2 cellular contexts compared by ENCODE assay signal in the genomic region with DNA sequence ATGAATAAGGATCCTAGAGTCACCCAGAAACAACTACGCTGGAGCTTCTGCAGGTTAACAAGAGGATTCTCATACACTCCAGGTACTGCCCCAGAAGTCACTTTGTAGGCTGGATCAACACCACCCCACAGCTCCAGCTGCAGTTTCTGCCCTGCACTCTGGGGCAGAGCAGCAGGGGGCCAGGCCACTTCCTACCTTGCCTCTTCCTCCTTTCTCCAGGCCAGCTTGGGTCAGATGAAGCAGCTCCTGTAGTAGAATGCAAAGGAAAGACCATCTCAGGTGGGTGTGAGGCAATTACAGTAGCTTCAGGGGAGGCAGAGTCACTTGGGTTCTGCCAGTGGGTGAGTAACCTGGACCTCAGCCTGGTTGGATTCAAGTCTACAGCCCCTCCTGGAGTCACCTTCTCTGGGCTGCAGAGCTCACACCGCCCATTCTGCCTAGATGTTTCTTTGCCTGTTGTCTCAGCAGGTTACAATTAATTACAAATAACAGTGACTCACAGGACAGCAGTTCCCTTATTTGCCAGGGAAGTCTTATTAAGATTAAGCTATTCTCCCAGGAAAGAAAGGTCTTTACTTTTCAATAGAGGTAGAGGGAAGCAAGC.
A peak's percentile ranks its signal among the peaks of the same experiment; 100 is the strongest.
TF ChIP-seq lines count a peak whose summit lies in the region.

No MANE protein-coding gene starts in this region.

TF ChIP-seq in GM12891, 5 proteins besides CTCF, POLR2A, EP300 and RAD21:
- TF ChIP-seq SPI1 (IDR thresholded peaks at IDR 0.05; ENCODE audit: low read depth, low read length) (peak; percentile 33; the same call in 1 of the 2 replicates), POU2F2 (IDR thresholded peaks at IDR 0.05; ENCODE audit: low read depth, low read length) (no peak)

TF ChIP-seq in H1, 55 proteins besides CTCF, POLR2A, EP300 and RAD21:
- TF ChIP-seq SIN3A (conservative IDR thresholded peaks at IDR 0.05 in 1 of 2, IDR thresholded peaks at IDR 0.05 in 1 of 2; ENCODE audit: low read depth in 1 of 2, low read length in 2 of 2) (no peak), JUN (IDR thresholded peaks at IDR 0.05; ENCODE audit: low read depth, low read length) (no peak), BACH1 (IDR thresholded peaks at IDR 0.05; ENCODE audit: low read length) (no peak), PHF8 (conservative IDR thresholded peaks at IDR 0.05; ENCODE audit: low read depth, low read length) (no peak), SRF (IDR thresholded peaks at IDR 0.05; ENCODE audit: low read depth, low read length) (no peak), SIRT6 (IDR thresholded peaks at IDR 0.05; ENCODE audit: low read length) (no peak), TAF7 (optimal IDR thresholded peaks at IDR 0.05; ENCODE audit: borderline replicate concordance, low read depth, low read length) (no peak), RNF2 (IDR thresholded peaks at IDR 0.05; ENCODE audit: borderline replicate concordance, low read depth, low read length, missing control alignments, poor library complexity, severe bottlenecking) (no peak), TEAD4 (IDR thresholded peaks at IDR 0.05; ENCODE audit: low read depth, low read length) (no peak), SUZ12 (IDR thresholded peaks at IDR 0.05; ENCODE audit: low read length) (no peak), SAP30 (IDR thresholded peaks at IDR 0.05; ENCODE audit: insufficient read depth, insufficient replicate concordance, low read length) (no peak), CEBPB (IDR thresholded peaks at IDR 0.05; ENCODE audit: low read depth, low read length) (no peak), JUND (IDR thresholded peaks at IDR 0.05; ENCODE audit: low read length) (no peak), CHD1 (IDR thresholded peaks at IDR 0.05; ENCODE audit: low read depth, low read length) (no peak), KDM4A (IDR thresholded peaks at IDR 0.05; ENCODE audit: low read depth, low read length, severe bottlenecking) (no peak)
